In genomic region chr15:36818260-36818659, GRCh38 we compare ENCODE assay signal across 11 cellular contexts.
"Had no signal": no experiment of that assay in that cellular context is flagged by ENCODE, and none has a peak within 500 bp of the region (broad histone marks: within the 10 kb centered on the region; RNA-seq: fewer than 3 reads in every experiment).

No MANE protein-coding gene starts in this region.

- ATAC-seq: left lobe of liver, natural killer cell, right cardiac atrium had no signal

- DNase-seq: foreskin melanocyte; head of caudate nucleus; natural killer cell; right cardiac atrium; small intestine; stimulated activated CD4-positive, alpha-beta T cell treated with anti-CD3 and anti-CD28 coated beads, Interleukin-12 subunit alpha, Interleukin-12 subunit beta, amount 100 ng/mL, for 4 hours; stimulated activated naive CD4-positive, alpha-beta T cell; stomach; substantia nigra had no signal

- H3K4me3 ChIP-seq: hepatocyte, stomach had no signal

- H3K27ac ChIP-seq: hepatocyte, stomach had no signal

- H3K36me3 ChIP-seq: stomach had no signal

- H3K27me3 ChIP-seq: hepatocyte, stomach had no signal
